ENCODE assay signal across 5 cellular contexts in genomic region chr7:15929406-15929805, GRCh38.
"Had no signal": no experiment of that assay in that cellular context is flagged by ENCODE, and none has a peak within 500 bp of the region (broad histone marks: within the 10 kb centered on the region; RNA-seq: fewer than 3 reads in every experiment).

No MANE protein-coding gene starts in this region.

- DNase-seq: H9, HCEC 1CT, KBM-7 had no signal

- H3K4me3 ChIP-seq: GM23338 had no signal

- H3K9ac ChIP-seq: KMS-11 had no signal

- ATAC-seq: GM23338 had no signal

- H2AFZ ChIP-seq: GM23338 had no signal

- H3K27ac ChIP-seq: KMS-11 had no signal

- H3K4me2 ChIP-seq: GM23338, KMS-11 had no signal
